Comparison of ENCODE assay signal across 8 cellular contexts in genomic region chr6:142302427-142303190, GRCh38. TPM values are rescaled to one million over a fixed set of nuclear protein-coding genes. Genes with fewer than 3 reads are reported as not detected.
A peak's percentile ranks its signal among the peaks of the same experiment; 100 is the strongest.
DNase-seq lines count a peak whose midpoint lies in the region; ATAC-seq and TF ChIP-seq lines count a peak whose summit lies in the region.

No MANE protein-coding gene starts in this region.

- H3K4me3 Mint-ChIP-seq in endothelial cell (ENCODE audit: unreplicated experiment): peak overlapping the region; percentile 71
- H3K4me3 Mint-ChIP-seq in nephron: peak overlapping the region; percentile 85 to 92 (median 87)

- no peak overlapping the region for H3K27ac Mint-ChIP-seq in endothelial cell (ENCODE audit: unreplicated experiment)
- H3K27ac Mint-ChIP-seq in nephron: peak overlapping the region; percentile 17 to 19 (median 19)

- no peaks in the 10 kb centered on the region for H3K36me3 Mint-ChIP-seq in endothelial cell (ENCODE audit: low read depth, unreplicated experiment)
- no peaks in the 10 kb centered on the region for H3K36me3 Mint-ChIP-seq in nephron (ENCODE audit: low read depth)

- peak overlapping the region; percentile 61 for H3K4me3 ChIP-seq in NT2/D1 (ENCODE audit: insufficient read length, low read depth)

- H3K9me3 Mint-ChIP-seq in endothelial cell (ENCODE audit: unreplicated experiment) (no peaks in the 10 kb centered on the region), nephron (no peaks in the 10 kb centered on the region)

- H3K9me3 ChIP-seq in NT2/D1 (ENCODE audit: insufficient read depth, low read length): no peaks in the 10 kb centered on the region

- peaks cover 38% of the 10 kb centered on the region for H3K27me3 ChIP-seq in NT2/D1 (ENCODE audit: insufficient read depth, insufficient read length)

- H3K36me3 ChIP-seq in NT2/D1 (ENCODE audit: insufficient read depth, insufficient read length, low read length): no peaks in the 10 kb centered on the region

- ATAC-seq in GM19351 (IDR thresholded peaks at IDR 0.05; ENCODE audit: unreplicated experiment): no peak

- TF ChIP-seq CTCF in C4-2B (conservative IDR thresholded peaks at IDR 0.05) (no peak), endothelial cell (IDR thresholded peaks at IDR 0.05; ENCODE audit: unreplicated experiment) (no peak), nephron (IDR thresholded peaks at IDR 0.05; ENCODE audit: unreplicated experiment in 3 of 3) (no peak)

- H3K4me1 ChIP-seq in NT2/D1 (ENCODE audit: insufficient read depth, insufficient read length): no peaks in the 10 kb centered on the region

- H3K4me1 Mint-ChIP-seq in endothelial cell (ENCODE audit: unreplicated experiment) (peaks cover 3% of the 10 kb centered on the region), nephron (peaks cover 10% of the 10 kb centered on the region)

- no peak overlapping the region for H3K9ac ChIP-seq in NT2/D1 (ENCODE audit: insufficient read length, low read depth)

- peak overlapping the region; percentile 88 for H3K27ac ChIP-seq in C4-2B

- DNase-seq in NT2/D1 (ENCODE audit: low read depth, low spot score): no peak
- DNase-seq in endothelial cell (ENCODE audit: low spot score): no peak
- no peak for DNase-seq in NOMO-1 treated with dmso at 0.1 percent for 144 hours (lab: John Stamatoyannopoulos, UW; ENCODE audit: unreplicated experiment)
- no peak for DNase-seq in midbrain (lab: John Stamatoyannopoulos, UW)
- DNase-seq in SIG-M5 treated with dmso at 0.1 percent for 504 hours (lab: John Stamatoyannopoulos, UW; ENCODE audit: unreplicated experiment): no peak

- H3K27me3 Mint-ChIP-seq in endothelial cell (ENCODE audit: unreplicated experiment) (peaks cover 19% of the 10 kb centered on the region), nephron (ENCODE audit: low read depth) (peaks cover 29% of the 10 kb centered on the region)

RNA-seq across cellular contexts. Expression of gene ADGRG6, which starts 0.8 kb away (rescaled TPM):
- total RNA-seq in endothelial cell (ENCODE audit: unreplicated experiment): 8.8 TPM
